In the genomic region with DNA sequence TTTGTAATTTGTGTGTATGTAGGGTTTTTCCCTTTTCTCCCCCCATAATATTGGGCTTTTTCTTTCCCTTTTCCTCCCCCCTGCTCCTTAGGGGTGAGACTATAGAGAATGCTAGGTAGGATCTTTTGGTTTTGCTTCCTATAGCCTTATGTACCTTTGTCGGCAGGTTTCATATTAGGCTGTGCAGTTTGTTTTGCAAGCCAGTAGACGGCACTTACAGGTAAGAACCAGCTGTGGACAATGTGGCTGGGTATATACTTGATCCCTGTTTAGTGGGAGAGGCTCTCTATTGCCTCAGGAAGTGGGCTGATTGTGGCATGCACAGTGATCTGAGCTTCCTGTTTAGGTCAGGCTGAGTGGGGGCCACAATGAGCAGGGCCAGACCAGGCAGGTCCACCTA, we compare ENCODE assay signal across 23 cellular contexts.
"Had no signal": no experiment of that assay in that cellular context is flagged by ENCODE, and none has a peak within 500 bp of the region (broad histone marks: within the 10 kb centered on the region; RNA-seq: fewer than 3 reads in every experiment).

No MANE protein-coding gene starts in this region.

- H3K36me3 ChIP-seq: tibial artery, uterus had no signal

- DNase-seq: activated CD4-positive, alpha-beta T cell treated with anti-CD3 and anti-CD28 coated beads, Interleukin-2, amount 10 ng/mL, durations not matched to agents 24 days and 14 days; activated CD4-positive, CD25-positive, alpha-beta regulatory T cell; activated CD8-positive, alpha-beta T cell treated with anti-CD3 and anti-CD28 coated beads for 36 hours; activated naive CD4-positive, alpha-beta T cell treated with Interleukin-2 at 50 U/mL for 16 hours; activated naive CD8-positive, alpha-beta T cell treated with anti-CD3 and anti-CD28 coated beads, Interleukin-2, amount 10 ng/mL, durations not matched to agents 7 days and 5 days; activated T-cell treated with anti-CD3 and anti-CD28 coated beads, Interleukin-2, amount 50 U/mL, for 1 hour; body of pancreas; central memory CD4-positive, alpha-beta T cell; dorsolateral prefrontal cortex; glutamatergic neuron; hippocampal formation; left cardiac atrium; midbrain; stimulated activated naive CD8-positive, alpha-beta T cell treated with anti-CD3 and anti-CD28 coated beads, Interleukin-15, Interleukin-2, amounts not matched to agents 100 U/mL and 50 U/mL, for 24 hours; substantia nigra; T1000; tibial artery; uterus had no signal

- H3K27me3 ChIP-seq: body of pancreas, foreskin keratinocyte, tibial artery, uterus had no signal

- H3K9me3 Mint-ChIP-seq: activated CD4-positive, alpha-beta T cell treated with anti-CD3 and anti-CD28 coated beads, Interleukin-2, amount 10 ng/mL, durations not matched to agents 24 days and 14 days; activated naive CD8-positive, alpha-beta T cell treated with anti-CD3 and anti-CD28 coated beads, Interleukin-2, amount 10 ng/mL, durations not matched to agents 7 days and 5 days had no signal

- ATAC-seq: activated CD8-positive, alpha-beta T cell treated with anti-CD3 and anti-CD28 coated beads for 36 hours; body of pancreas; foreskin keratinocyte; left cardiac atrium; stimulated activated naive CD8-positive, alpha-beta T cell treated with anti-CD3 and anti-CD28 coated beads, Interleukin-15, Interleukin-2, amounts not matched to agents 100 U/mL and 50 U/mL, for 24 hours had no signal

- H3K4me1 Mint-ChIP-seq: activated CD4-positive, alpha-beta T cell treated with anti-CD3 and anti-CD28 coated beads, Interleukin-2, amount 10 ng/mL, durations not matched to agents 24 days and 14 days; activated naive CD8-positive, alpha-beta T cell treated with anti-CD3 and anti-CD28 coated beads, Interleukin-2, amount 10 ng/mL, durations not matched to agents 7 days and 5 days; nephron had no signal

- H3K9me3 ChIP-seq: uterus had no signal

- H3K27me3 Mint-ChIP-seq: activated CD4-positive, alpha-beta T cell treated with anti-CD3 and anti-CD28 coated beads, Interleukin-2, amount 10 ng/mL, durations not matched to agents 24 days and 14 days had no signal

- H3K36me3 Mint-ChIP-seq: activated naive CD8-positive, alpha-beta T cell treated with anti-CD3 and anti-CD28 coated beads, Interleukin-2, amount 10 ng/mL, durations not matched to agents 7 days and 5 days had no signal

- H3K4me3 ChIP-seq: body of pancreas, dorsolateral prefrontal cortex, lung, tibial artery, uterus had no signal

- H3K27ac ChIP-seq: body of pancreas, dorsolateral prefrontal cortex, epithelial cell of prostate, foreskin keratinocyte, tibial artery, uterus had no signal

- H3K27ac Mint-ChIP-seq: activated CD4-positive, alpha-beta T cell treated with anti-CD3 and anti-CD28 coated beads, Interleukin-2, amount 10 ng/mL, durations not matched to agents 24 days and 14 days; activated CD8-positive, alpha-beta T cell treated with anti-CD3 and anti-CD28 coated beads for 36 hours; activated naive CD8-positive, alpha-beta T cell treated with anti-CD3 and anti-CD28 coated beads, Interleukin-2, amount 10 ng/mL, durations not matched to agents 7 days and 5 days; activated T-helper 2 cell treated with anti-CD3 and anti-CD28 coated beads, Interferon-gamma antibody, Interleukin-2, Interleukin-4, amounts not matched to agents 10 μg/mL and 5 μg/mL and 100 μg/mL, durations not matched to agents 14 hours and 24 hours and 36 hours; nephron had no signal

- H3K4me1 ChIP-seq: body of pancreas, foreskin keratinocyte, tibial artery, uterus had no signal

- H3K4me3 Mint-ChIP-seq: activated CD4-positive, alpha-beta T cell treated with anti-CD3 and anti-CD28 coated beads, Interleukin-2, amount 10 ng/mL, durations not matched to agents 24 days and 14 days; activated CD8-positive, alpha-beta T cell treated with anti-CD3 and anti-CD28 coated beads for 36 hours; activated naive CD8-positive, alpha-beta T cell treated with anti-CD3 and anti-CD28 coated beads, Interleukin-2, amount 10 ng/mL, durations not matched to agents 7 days and 5 days; nephron had no signal
